ENCODE assay signal across 21 cellular contexts in genomic region chr7:98557538-98558031, GRCh38. TPM values are rescaled to one million over a fixed set of nuclear protein-coding genes. Genes with fewer than 3 reads are reported as not detected.
A peak's percentile ranks its signal among the peaks of the same experiment; 100 is the strongest.
DNase-seq lines count a peak whose midpoint lies in the region; ATAC-seq lines count a peak whose summit lies in the region.
"Had no signal": no experiment of that assay in that cellular context is flagged by ENCODE, and none has a peak within 500 bp of the region (broad histone marks: within the 10 kb centered on the region; RNA-seq: fewer than 3 reads in every experiment).

No MANE protein-coding gene starts in this region.

- no peak overlapping the region for H3K4me3 ChIP-seq in mesendoderm (ENCODE audit: low read length)
- H3K4me3 ChIP-seq: GM12878 had no signal

- no peaks in the 10 kb centered on the region for H3K4me1 ChIP-seq in mesendoderm (ENCODE audit: control insufficient read depth, low read depth, low read length)

- H3K36me3 ChIP-seq in mesendoderm (ENCODE audit: control insufficient read depth, insufficient read depth, low read length): no peaks in the 10 kb centered on the region

- H3K4me2 ChIP-seq in mesendoderm (ENCODE audit: low read length): no peak overlapping the region

- H3K27ac ChIP-seq in mesendoderm (ENCODE audit: low read depth, low read length): no peak overlapping the region

- no peak overlapping the region for H4K5ac ChIP-seq in mesendoderm (ENCODE audit: low read length)

- ATAC-seq in HG02981 (IDR thresholded peaks at IDR 0.05; ENCODE audit: unreplicated experiment) (no peak), GM18868 (IDR thresholded peaks at IDR 0.05; ENCODE audit: unreplicated experiment) (no peak)
- ATAC-seq: GM12878; naive thymus-derived CD8-positive, alpha-beta T cell; T-helper 17 cell had no signal

- H3K79me1 ChIP-seq in mesendoderm (ENCODE audit: low read length): no peaks in the 10 kb centered on the region

- H2BK15ac ChIP-seq in mesendoderm (replicated peaks; ENCODE audit: low read depth): no peak overlapping the region

- H3K23ac ChIP-seq in mesendoderm (ENCODE audit: low read length): no peak overlapping the region

- DNase-seq in DMS79 (lab: John Stamatoyannopoulos, UW): peak; percentile 6
- peak; percentile 82 for DNase-seq in NCI-H2029 treated with DMSO at 0.1 percent for 48 hours (lab: John Stamatoyannopoulos, UW)
- DNase-seq in SW480 (ENCODE audit: low spot score): peak; percentile 58
- peak; percentile 14 for DNase-seq in mesendoderm
- no peak for DNase-seq in HCEC 1CT
- DNase-seq: activated CD4-positive, alpha-beta T cell treated with anti-CD3 and anti-CD28 coated beads for 1 hour; activated CD8-positive, alpha-beta memory T cell treated with anti-CD3 and anti-CD28 coated beads for 24 hours; activated effector memory CD4-positive, alpha-beta T cell treated with Interleukin-2 at 50 U/mL for 16 hours; activated naive CD8-positive, alpha-beta T cell treated with anti-CD3 and anti-CD28 coated beads, Interleukin-2, amount 10 ng/mL, durations not matched to agents 7 days and 5 days; C1 segment of cervical spinal cord; cerebellar nuclear complex; COR-L47; KBM-7; kidney; naive thymus-derived CD8-positive, alpha-beta T cell; NCI-H526 treated with DMSO at 0.1 percent for 48 hours; nucleus accumbens; T-helper 17 cell had no signal

- no peak overlapping the region for H3K56ac ChIP-seq in mesendoderm (ENCODE audit: low read length)

- no CpG with 5 or more reads among the region's 11 CpGs for WGBS in mesendoderm (ENCODE audit: extremely low coverage, insufficient coverage, low lambda C conversion rate)

- no peak overlapping the region for H2AK5ac ChIP-seq in mesendoderm (ENCODE audit: low read length)

- no peak overlapping the region for H2BK120ac ChIP-seq in mesendoderm (ENCODE audit: low read depth, low read length)

- H3K27me3 ChIP-seq in mesendoderm (ENCODE audit: insufficient read depth, low read length, poor library complexity): no peaks in the 10 kb centered on the region

- no peak overlapping the region for H3K18ac ChIP-seq in mesendoderm (ENCODE audit: low read length)

- no peak overlapping the region for H3K9ac ChIP-seq in mesendoderm (ENCODE audit: low read length)

- no peak overlapping the region for H2BK5ac ChIP-seq in mesendoderm (ENCODE audit: low read length)

- H4K8ac ChIP-seq in mesendoderm (ENCODE audit: low read depth, low read length): no peak overlapping the region

- H3K79me2 ChIP-seq in mesendoderm (ENCODE audit: control insufficient read depth, insufficient read depth, low read length): no peaks in the 10 kb centered on the region

- no peak overlapping the region for H3K4ac ChIP-seq in mesendoderm (ENCODE audit: low read depth, low read length)

RNA-seq across cellular contexts. Expression of gene NPTX2, which starts 59.5 kb away (rescaled TPM):
- polyA plus RNA-seq in mesendoderm (2013, experiment 1 of 2): 2.9 TPM
- polyA plus RNA-seq in mesendoderm (2013, experiment 2 of 2): 3.1 TPM
- polyA plus RNA-seq: naive thymus-derived CD8-positive, alpha-beta T cell had no signal
